ENCODE assay signal across 18 cellular contexts in genomic region chr15:50083424-50084025, GRCh38. TPM values are rescaled to one million over a fixed set of nuclear protein-coding genes. Genes with fewer than 3 reads are reported as not detected.
"Had no signal": no experiment of that assay in that cellular context is flagged by ENCODE, and none has a peak within 500 bp of the region (broad histone marks: within the 10 kb centered on the region; RNA-seq: fewer than 3 reads in every experiment).

No MANE protein-coding gene starts in this region.

- H3K9me3 ChIP-seq: stomach, suprapubic skin, tibial nerve had no signal

- H3K27ac ChIP-seq: stomach, suprapubic skin, tibial nerve, VCaP had no signal

- H3K4me3 ChIP-seq: stomach, suprapubic skin, tibial nerve had no signal

- H3K36me3 ChIP-seq: stomach, suprapubic skin, tibial nerve had no signal

- DNase-seq: activated CD4-positive, alpha-beta T cell treated with anti-CD3 and anti-CD28 coated beads, Interleukin-2, amount 50 U/mL, for 1 hour; activated CD8-positive, alpha-beta T cell treated with anti-CD3 and anti-CD28 coated beads, Interleukin-2, amount 10 ng/mL, durations not matched to agents 7 days and 5 days; aorta; dermis blood vessel endothelial cell; effector CD8-positive, alpha-beta T cell; erythroblast; foreskin melanocyte; midbrain; nephron progenitor cell; nucleus accumbens; posterior cingulate gyrus; small intestine; stimulated activated CD4-positive, alpha-beta T cell treated with anti-CD3 and anti-CD28 coated beads, Interleukin-15, amount 100 ng/mL, for 24 hours; stomach had no signal

- H3K27me3 ChIP-seq: stomach, suprapubic skin, tibial nerve had no signal

- H3K4me1 ChIP-seq: stomach, tibial nerve had no signal

RNA-seq across cellular contexts. Expression of gene ATP8B4, which starts 35.5 kb away (rescaled TPM):
- total RNA-seq: chondrocyte had no signal
